Comparison of ENCODE assay signal across 21 cellular contexts in the genomic region with DNA sequence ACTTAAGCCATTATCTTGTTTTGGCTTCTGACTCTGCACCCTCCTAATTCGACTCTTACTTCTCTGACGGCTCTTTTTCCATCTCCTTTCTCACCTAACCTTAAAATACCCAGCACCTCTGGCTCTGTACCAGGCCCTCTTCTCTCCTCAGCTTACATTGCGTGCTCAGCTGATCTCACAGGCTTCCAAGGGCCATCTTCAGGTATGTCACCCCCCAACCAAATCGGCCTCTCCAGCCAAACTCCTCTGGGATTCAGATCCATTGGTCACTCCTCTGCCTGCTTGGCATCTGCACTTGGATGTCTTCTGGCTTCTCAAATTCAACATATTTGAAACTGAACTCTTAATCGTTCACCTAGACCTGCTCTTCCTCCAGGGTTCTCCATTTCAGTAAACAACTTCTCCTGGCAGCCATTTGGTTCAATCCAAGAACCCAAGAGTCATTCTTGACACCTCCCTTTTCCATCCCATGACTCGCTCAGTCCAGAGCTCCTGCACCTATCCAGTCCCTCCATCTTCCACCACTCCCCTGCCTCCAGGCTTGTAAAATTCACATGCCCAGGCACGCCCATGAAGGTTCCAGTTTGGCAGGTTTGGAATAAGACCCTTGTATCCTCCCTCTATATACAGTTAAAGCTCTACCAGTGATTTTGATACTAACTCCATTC. TPM values are rescaled to one million over a fixed set of nuclear protein-coding genes. Genes with fewer than 3 reads are reported as not detected.
DNase-seq lines count a peak whose midpoint lies in the region; ATAC-seq, FAIRE-seq and TF ChIP-seq lines count a peak whose summit lies in the region.
"Had no signal": no experiment of that assay in that cellular context is flagged by ENCODE, and none has a peak within 500 bp of the region (broad histone marks: within the 10 kb centered on the region; RNA-seq: fewer than 3 reads in every experiment).

No MANE protein-coding gene starts in this region.

- no peaks in the 10 kb centered on the region for H3K4me1 Mint-ChIP-seq in progenitor cell of endocrine pancreas (ENCODE audit: low read depth)
- H3K4me1 Mint-ChIP-seq: naive thymus-derived CD4-positive, alpha-beta T cell had no signal

- no peaks in the 10 kb centered on the region for H3K36me3 Mint-ChIP-seq in progenitor cell of endocrine pancreas (ENCODE audit: insufficient read depth)
- H3K36me3 Mint-ChIP-seq: naive thymus-derived CD4-positive, alpha-beta T cell had no signal

- H3K4me1 ChIP-seq in esophagus squamous epithelium = no peaks in the 10 kb centered on the region
- H3K4me1 ChIP-seq: heart right ventricle had no signal

- intact Hi-C loops in esophagus squamous epithelium (cut with DNase I) = no loop called here

- peak; percentile 40 for DNase-seq in DMS79 treated with DMSO at 0.1 percent for 48 hours (lab: John Stamatoyannopoulos, UW)
- peak; percentile 34 for DNase-seq in LoVo (ENCODE audit: low spot score)
- DNase-seq in bronchial epithelial cell (ENCODE audit: low read depth) = peak; percentile 72
- peak; percentile 4 for DNase-seq in progenitor cell of endocrine pancreas (ENCODE audit: low spot score, unreplicated experiment)
- no peak for DNase-seq in activated CD4-positive, alpha-beta T cell treated with anti-CD3 and anti-CD28 coated beads for 4 hours
- DNase-seq in esophagus squamous epithelium (lab: John Stamatoyannopoulos, UW) = no peak
- DNase-seq in anterior cingulate cortex (lab: John Stamatoyannopoulos, UW) = no peak
- DNase-seq: activated CD4-positive, alpha-beta T cell treated with anti-CD3 and anti-CD28 coated beads, Interleukin-2, amount 50 U/mL, for 4 hours; activated T-cell treated with anti-CD3 and anti-CD28 coated beads, Interleukin-2, amount 50 U/mL, for 72 hours; COR-L47; heart right ventricle; KG1; NCI-H1048; SW 1271 had no signal

- ATAC-seq in HG03095 (IDR thresholded peaks at IDR 0.05; ENCODE audit: unreplicated experiment) = no peak
- ATAC-seq: activated T-cell treated with anti-CD3 and anti-CD28 coated beads, Interleukin-2, amount 50 U/mL, for 72 hours; naive thymus-derived CD4-positive, alpha-beta T cell; Right ventricle myocardium inferior had no signal

- H3K27me3 ChIP-seq in bronchial epithelial cell (ENCODE audit: control insufficient read depth, insufficient read depth, low read length) = no peaks in the 10 kb centered on the region
- H3K27me3 ChIP-seq in esophagus squamous epithelium = no peaks in the 10 kb centered on the region
- H3K27me3 ChIP-seq: heart right ventricle had no signal

- 77% methylated on average over 7 of the region's 7 CpGs for WGBS in esophagus squamous epithelium, 2 donors

- no peaks in the 10 kb centered on the region for H3K9me3 ChIP-seq in esophagus squamous epithelium
- H3K9me3 ChIP-seq: heart right ventricle had no signal

- H3K36me3 ChIP-seq in bronchial epithelial cell (ENCODE audit: control insufficient read depth, insufficient read depth, low read length) (no peaks in the 10 kb centered on the region), esophagus squamous epithelium (no peaks in the 10 kb centered on the region)

- FAIRE-seq in bronchial epithelial cell (lab: Jason Lieb, UNC) = no peak
- FAIRE-seq: GM19239, H1, TTC549 had no signal

- TF ChIP-seq POLR2A in esophagus squamous epithelium (IDR thresholded peaks at IDR 0.05) = no peak

- H3K9me3 Mint-ChIP-seq in progenitor cell of endocrine pancreas (ENCODE audit: low read depth) = no peaks in the 10 kb centered on the region
- H3K9me3 Mint-ChIP-seq: activated T-cell treated with anti-CD3 and anti-CD28 coated beads, Interleukin-2, amount 50 U/mL, for 72 hours; naive thymus-derived CD4-positive, alpha-beta T cell had no signal

- TF ChIP-seq CTCF in bronchial epithelial cell (IDR thresholded peaks at IDR 0.05; ENCODE audit: insufficient read depth, low read length, severe bottlenecking) = no peak
- no peak for TF ChIP-seq CTCF in progenitor cell of endocrine pancreas (IDR thresholded peaks at IDR 0.05; ENCODE audit: unreplicated experiment)
- TF ChIP-seq CTCF in esophagus squamous epithelium (IDR thresholded peaks at IDR 0.05) = no peak

- H3K27ac Mint-ChIP-seq in progenitor cell of endocrine pancreas = no peak overlapping the region
- H3K27ac Mint-ChIP-seq: activated T-cell treated with anti-CD3 and anti-CD28 coated beads, Interleukin-2, amount 50 U/mL, for 72 hours; naive thymus-derived CD4-positive, alpha-beta T cell had no signal

- H3K27ac ChIP-seq in esophagus squamous epithelium = no peak overlapping the region
- H3K27ac ChIP-seq: heart right ventricle had no signal

- H3K27me3 Mint-ChIP-seq in progenitor cell of endocrine pancreas = no peaks in the 10 kb centered on the region

- no peak overlapping the region for H3K4me3 Mint-ChIP-seq in progenitor cell of endocrine pancreas (ENCODE audit: low read depth)
- H3K4me3 Mint-ChIP-seq: activated T-cell treated with anti-CD3 and anti-CD28 coated beads, Interleukin-2, amount 50 U/mL, for 72 hours; naive thymus-derived CD4-positive, alpha-beta T cell had no signal

- H3K4me3 ChIP-seq in bronchial epithelial cell (ENCODE audit: low read depth, low read length) (no peak overlapping the region), esophagus squamous epithelium (no peak overlapping the region)
- H3K4me3 ChIP-seq: heart right ventricle, lung had no signal

RNA-seq across cellular contexts. Expression of gene SLC41A3, which starts 35.2 kb away (rescaled TPM):
- total RNA-seq in bronchial epithelial cell = 40.1 and 61.6 TPM in 2 replicates
- total RNA-seq in progenitor cell of endocrine pancreas = 51.1 and 62.4 TPM in 2 replicates
- total RNA-seq in esophagus squamous epithelium = 10 to 100 TPM; 17.7 to 46.5 (median 20.4) TPM

Comparison
In these comparisons a context has a peak if more than half of its experiments do, and no peak if none do; other contexts are left out.
1. DNase-seq: peak in DMS79 treated with DMSO at 0.1 percent for 48 hours (single experiment), LoVo (single experiment), bronchial epithelial cell (single experiment) and progenitor cell of endocrine pancreas (single experiment); none in activated CD4-positive, alpha-beta T cell treated with anti-CD3 and anti-CD28 coated beads for 4 hours (0 of 2), esophagus squamous epithelium (single experiment) and anterior cingulate cortex (0 of 58).